ENCODE assay signal across 27 cellular contexts in the genomic region with DNA sequence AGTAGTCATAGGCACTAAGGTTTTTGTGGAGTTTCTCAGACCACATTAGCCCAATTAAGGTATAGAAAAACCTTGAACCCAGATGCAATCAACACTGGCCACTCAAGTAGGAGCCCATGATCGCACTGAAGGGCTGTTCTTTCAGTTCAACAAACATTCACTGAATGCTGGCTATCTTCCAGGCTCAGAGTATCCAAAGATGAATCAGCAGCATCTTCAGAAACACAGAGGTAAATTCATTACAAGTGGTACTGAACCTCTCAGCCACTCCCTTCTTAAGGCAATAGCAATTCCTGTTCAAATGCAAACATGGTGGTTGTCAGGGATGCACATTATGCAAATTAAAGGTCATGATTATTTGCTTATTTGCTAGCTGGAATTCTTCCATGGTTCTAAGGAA. TPM values are rescaled to one million over a fixed set of nuclear protein-coding genes. Genes with fewer than 3 reads are reported as not detected.
A peak's percentile ranks its signal among the peaks of the same experiment; 100 is the strongest.
DNase-seq lines count a peak whose midpoint lies in the region; ATAC-seq and TF ChIP-seq lines count a peak whose summit lies in the region.
"Had no signal": no experiment of that assay in that cellular context is flagged by ENCODE, and none has a peak within 500 bp of the region (broad histone marks: within the 10 kb centered on the region; RNA-seq: fewer than 3 reads in every experiment).

No MANE protein-coding gene starts in this region.

- H3K4me2 ChIP-seq in mammary epithelial cell (ENCODE audit: insufficient read depth, low read depth, low read length), result no peak overlapping the region
- H3K4me2 ChIP-seq: neural progenitor cell had no signal

- BruUV-seq in mammary epithelial cell (replicated peaks; lab: Mats Ljungman, UMichigan), result no TSS peak

- CTCF ChIA-PET in mammary epithelial cell (lab: Charles Lee; ENCODE audit: low non-redundant PET), result interaction anchor here (0.6 to 0.8 kb wide), 2 partner anchors 186 to 197 kb away, joined by 3 to 4 read pairs; no protein-coding TSS in a partner anchor

- no peak for ATAC-seq in HG03457 (IDR thresholded peaks at IDR 0.05; ENCODE audit: unreplicated experiment)
- ATAC-seq in activated naive CD4-positive, alpha-beta T cell treated with anti-CD3 and anti-CD28 coated beads, Interleukin-2, amount 50 U/mL, for 72 hours, result no peak
- ATAC-seq: activated CD8-positive, alpha-beta T cell treated with anti-CD3 and anti-CD28 coated beads for 36 hours; lower lobe of right lung; stimulated activated effector memory CD8-positive, alpha-beta T cell treated with anti-CD3 and anti-CD28 coated beads, Interleukin-12 subunit alpha, Interleukin-12 subunit beta, amount 100 ng/mL, for 72 hours had no signal

- no peak for TF ChIP-seq CTCF in mammary epithelial cell (conservative IDR thresholded peaks at IDR 0.05 in 1 of 2, IDR thresholded peaks at IDR 0.05 in 1 of 2; ENCODE audit: extremely low read depth in 1 of 2, insufficient read depth in 1 of 2, low read depth in 1 of 2, low read length in 2 of 2)

- H3K36me3 Mint-ChIP-seq in activated naive CD4-positive, alpha-beta T cell treated with anti-CD3 and anti-CD28 coated beads, Interleukin-2, amount 50 U/mL, for 72 hours, result peaks cover 6 to 15% of the 10 kb centered on the region in 2 donors
- H3K36me3 Mint-ChIP-seq: CD4-positive, alpha-beta memory T cell; neural progenitor cell; stimulated activated effector memory CD8-positive, alpha-beta T cell treated with anti-CD3 and anti-CD28 coated beads, Interleukin-12 subunit alpha, Interleukin-12 subunit beta, amount 100 ng/mL, for 72 hours had no signal

- no peak overlapping the region for H3K4me3 ChIP-seq in mammary epithelial cell (replicated peaks in 1 of 3; ENCODE audit: insufficient read depth in 1 of 3, low read depth in 2 of 3, low read length in 3 of 3)
- H3K4me3 ChIP-seq: adrenal gland, lower lobe of right lung, neural progenitor cell, skin epidermis, suprapubic skin, vagina had no signal

- H3K79me2 ChIP-seq in mammary epithelial cell (ENCODE audit: insufficient read depth, low read length), result no peaks in the 10 kb centered on the region

- H3K9me3 Mint-ChIP-seq in activated naive CD4-positive, alpha-beta T cell treated with anti-CD3 and anti-CD28 coated beads, Interleukin-2, amount 50 U/mL, for 72 hours, result peaks cover 13 to 14% of the 10 kb centered on the region in 2 donors

- dilution Hi-C loops in mammary epithelial cell (cut with HindIII; ENCODE audit: low sequenced_read_pairs), result no loop called here

- intact Hi-C loops in mammary epithelial cell (cut with micrococcal nuclease), result loop anchor here (10.0 kb wide), 1 partner anchor 1030 kb away; no protein-coding TSS in a partner anchor

- H3K9ac ChIP-seq in mammary epithelial cell (ENCODE audit: insufficient read depth, low read length), result no peak overlapping the region
- H3K9ac ChIP-seq: neural progenitor cell had no signal

- no peaks in the 10 kb centered on the region for H3K36me3 ChIP-seq in mammary epithelial cell (ENCODE audit: insufficient read depth, low read length)
- H3K36me3 ChIP-seq: adrenal gland, lower lobe of right lung, neural progenitor cell, suprapubic skin, vagina had no signal

- WGBS in mammary epithelial cell (ENCODE audit: low coverage, missing lambda C conversion rate), result 50% methylated on average over 1 of the region's 1 CpG

- H2AFZ ChIP-seq in mammary epithelial cell (ENCODE audit: low read depth, low read length), result no peak overlapping the region
- H2AFZ ChIP-seq: neural progenitor cell had no signal

- H4K20me1 ChIP-seq in mammary epithelial cell (ENCODE audit: insufficient read depth, low read length), result no peaks in the 10 kb centered on the region

- no peak overlapping the region for H3K27ac Mint-ChIP-seq in activated naive CD4-positive, alpha-beta T cell treated with anti-CD3 and anti-CD28 coated beads, Interleukin-2, amount 50 U/mL, for 72 hours
- H3K27ac Mint-ChIP-seq: activated CD8-positive, alpha-beta T cell treated with anti-CD3 and anti-CD28 coated beads for 36 hours; CD4-positive, alpha-beta memory T cell; immature natural killer cell; neural progenitor cell; progenitor cell of endocrine pancreas; stimulated activated effector memory CD8-positive, alpha-beta T cell treated with anti-CD3 and anti-CD28 coated beads, Interleukin-12 subunit alpha, Interleukin-12 subunit beta, amount 100 ng/mL, for 72 hours had no signal

- DNase-seq in EH (ENCODE audit: low read depth) (peak; percentile 18), M059J (ENCODE audit: low read depth) (peak; percentile 26), mammary epithelial cell (peak; percentile 69), kidney tubule cell (ENCODE audit: low spot score) (peak; percentile 73), NCI-H187 treated with DMSO at 0.1 percent for 48 hours (lab: John Stamatoyannopoulos, UW) (no peak)
- no peak for DNase-seq in activated naive CD4-positive, alpha-beta T cell treated with anti-CD3 and anti-CD28 coated beads, Interleukin-2, amount 50 U/mL, for 72 hours (ENCODE audit: low spot score in 2 of 2)
- DNase-seq: activated CD4-positive, CD25-positive, alpha-beta regulatory T cell; activated CD8-positive, alpha-beta T cell treated with anti-CD3 and anti-CD28 coated beads for 36 hours; activated T-cell treated with anti-CD3 and anti-CD28 coated beads, Interleukin-2, amount 50 U/mL, for 1 hour; adrenal gland; CD4-positive, alpha-beta memory T cell; cortex of kidney; DMS53; immature natural killer cell; lower lobe of right lung; NCI-H1105 treated with DMSO at 0.1 percent for 48 hours; NCI-H2081; NCI-H510A; stimulated activated CD4-positive, alpha-beta T cell treated with anti-CD3 and anti-CD28 coated beads, Interleukin-2, amount 100 ng/mL, for 24 hours; T-helper 9 cell had no signal

- in situ Hi-C loops in mammary epithelial cell (cut with MboI; ENCODE audit: low sequenced_read_pairs in 2 of 2), result loop anchor here in 1 of 2 donors (25.0 kb wide), 1 partner anchor 1023 kb away; no protein-coding TSS in a partner anchor

- H3K27me3 ChIP-seq in mammary epithelial cell (ENCODE audit: insufficient read depth, low read length), result no peaks in the 10 kb centered on the region
- H3K27me3 ChIP-seq: vagina had no signal

- no peaks in the 10 kb centered on the region for H3K9me3 ChIP-seq in mammary epithelial cell (replicated peaks; ENCODE audit: insufficient read depth, low read length)
- H3K9me3 ChIP-seq: adrenal gland, suprapubic skin, vagina had no signal

- no peak overlapping the region for H3K27ac ChIP-seq in mammary epithelial cell (ENCODE audit: insufficient read depth, low read depth, low read length)
- H3K27ac ChIP-seq: adrenal gland, lower lobe of right lung, neural progenitor cell, skin epidermis, suprapubic skin, vagina had no signal

- peaks cover 14% of the 10 kb centered on the region for H3K4me1 ChIP-seq in mammary epithelial cell (ENCODE audit: insufficient read depth, low read length)
- H3K4me1 ChIP-seq: neural progenitor cell had no signal

RNA-seq across cellular contexts. Expression of gene KCNK18, which starts 17.1 kb away (rescaled TPM):
- not detected in 2 replicates for total RNA-seq in M059J (2014; rRNA removed; shearing (Covaris generic))
- not detected for total RNA-seq in mammary epithelial cell
- polyA plus RNA-seq in mammary epithelial cell, result not detected
- polyA minus RNA-seq in mammary epithelial cell, result not detected
- not detected for total RNA-seq in activated naive CD4-positive, alpha-beta T cell treated with anti-CD3 and anti-CD28 coated beads, Interleukin-2, amount 50 U/mL, for 72 hours
- total RNA-seq: activated CD8-positive, alpha-beta T cell treated with anti-CD3 and anti-CD28 coated beads for 36 hours; adrenal gland; CD4-positive, alpha-beta memory T cell; lower lobe of right lung; progenitor cell of endocrine pancreas; suprapubic skin; vagina had no signal
- polyA plus RNA-seq: adrenal gland; CD4-positive, alpha-beta memory T cell; immature natural killer cell had no signal

RNA-seq across cellular contexts. Expression of gene SLC18A2, which starts 26.5 kb away (rescaled TPM):
- total RNA-seq in M059J (2014; rRNA removed; shearing (Covaris generic)), result not detected in 2 replicates
- total RNA-seq in mammary epithelial cell, result under 1 TPM in 1 of 2 donors, not detected in 1; under 0.01 TPM
- not detected for polyA plus RNA-seq in mammary epithelial cell
- polyA minus RNA-seq in mammary epithelial cell, result not detected
- total RNA-seq in activated naive CD4-positive, alpha-beta T cell treated with anti-CD3 and anti-CD28 coated beads, Interleukin-2, amount 50 U/mL, for 72 hours, result under 1 TPM; 0.06 to 0.09 TPM

Comparison
In these comparisons a context has a peak if more than half of its experiments do, and no peak if none do; other contexts are left out.
1. DNase-seq: peak in EH (single experiment), M059J (single experiment), mammary epithelial cell (single experiment) and kidney tubule cell (single experiment); none in activated naive CD4-positive, alpha-beta T cell treated with anti-CD3 and anti-CD28 coated beads, Interleukin-2, amount 50 U/mL, for 72 hours (0 of 2) and NCI-H187 treated with DMSO at 0.1 percent for 48 hours (single experiment).